12 cellular contexts compared by ENCODE assay signal in the genomic region with DNA sequence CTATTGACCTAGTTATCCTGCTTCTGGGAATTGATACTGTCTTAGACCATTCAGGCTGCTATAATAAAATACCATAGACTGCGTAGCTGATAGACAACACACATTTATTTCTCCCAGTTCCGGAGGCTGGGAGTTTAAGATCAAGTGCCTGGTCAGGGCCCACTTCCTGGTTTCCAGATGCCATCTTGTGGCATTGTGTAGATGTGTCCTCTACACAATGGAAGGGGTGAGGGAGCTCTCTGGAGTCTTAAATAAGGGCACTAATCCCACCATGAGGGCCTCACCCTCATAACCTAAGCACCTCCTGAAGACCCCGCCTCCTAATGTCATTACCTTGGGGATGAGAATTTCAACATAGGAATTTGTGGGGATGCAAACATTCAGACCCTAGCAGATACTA.
DNase-seq lines count a peak whose midpoint lies in the region; ATAC-seq and TF ChIP-seq lines count a peak whose summit lies in the region.
"Had no signal": no experiment of that assay in that cellular context is flagged by ENCODE, and none has a peak within 500 bp of the region (broad histone marks: within the 10 kb centered on the region; RNA-seq: fewer than 3 reads in every experiment).

No MANE protein-coding gene starts in this region.

- no peak overlapping the region for H3K27ac Mint-ChIP-seq in CD4-positive, alpha-beta memory T cell

- H3K9me3 Mint-ChIP-seq in CD4-positive, alpha-beta memory T cell = peaks cover 0 to 5% (median under 1%) of the 10 kb centered on the region in 8 donors

- no peak for ATAC-seq in GM18868 (IDR thresholded peaks at IDR 0.05; ENCODE audit: unreplicated experiment)
- ATAC-seq: esophagus mucosa had no signal

- no peaks in the 10 kb centered on the region for H3K4me1 Mint-ChIP-seq in CD4-positive, alpha-beta memory T cell

- no peaks in the 10 kb centered on the region for H3K36me3 ChIP-seq in CD4-positive, alpha-beta memory T cell (ENCODE audit: insufficient read depth, low read length)
- H3K36me3 ChIP-seq: BLaER1, MG63 had no signal

- TF ChIP-seq CTCF in 22Rv1 (IDR thresholded peaks at IDR 0.05) (peak; percentile 23; the same call in 1 of the 2 replicates), GM12873 (IDR thresholded peaks at IDR 0.05; ENCODE audit: insufficient read depth, low read depth, low read length, missing control alignments) (peak; percentile 24), choroid plexus epithelial cell (conservative IDR thresholded peaks at IDR 0.05; ENCODE audit: low read depth, low read length) (peak; percentile 29)

- H3K4me3 ChIP-seq in choroid plexus epithelial cell (ENCODE audit: low read depth, low read length) = no peak overlapping the region
- H3K4me3 ChIP-seq in CD4-positive, alpha-beta memory T cell (ENCODE audit: low read length in 2 of 2) = no peak overlapping the region
- H3K4me3 ChIP-seq: BLaER1, MG63 had no signal

- H3K36me3 Mint-ChIP-seq in CD4-positive, alpha-beta memory T cell = no peaks in the 10 kb centered on the region

- H3K27me3 ChIP-seq in CD4-positive, alpha-beta memory T cell (ENCODE audit: insufficient read depth, low read length) = no peaks in the 10 kb centered on the region
- H3K27me3 ChIP-seq: BLaER1, MG63 had no signal

- H3K27ac ChIP-seq in 22Rv1 = no peak overlapping the region
- no peak overlapping the region for H3K27ac ChIP-seq in CD4-positive, alpha-beta memory T cell (ENCODE audit: low read depth, low read length)
- H3K27ac ChIP-seq: BLaER1 had no signal

- H3K4me1 ChIP-seq in CD4-positive, alpha-beta memory T cell (ENCODE audit: insufficient read depth, low read length) = no peaks in the 10 kb centered on the region
- H3K4me1 ChIP-seq: BLaER1 had no signal

- H3K27me3 Mint-ChIP-seq in CD4-positive, alpha-beta memory T cell = peaks cover 2 to 5% of the 10 kb centered on the region in 2 donors

- POLR2A ChIA-PET in CD4-positive, alpha-beta memory T cell (lab: Charles Lee; ENCODE audit: partially characterized antibody) = no interaction called here

- intact Hi-C loops in CD4-positive, alpha-beta memory T cell (cut with micrococcal nuclease) = no loop called here

- no peaks in the 10 kb centered on the region for H3K9me3 ChIP-seq in CD4-positive, alpha-beta memory T cell (ENCODE audit: control insufficient read depth in 1 of 2, low read length in 2 of 2)
- H3K9me3 ChIP-seq: BLaER1, MG63 had no signal

- CTCF ChIA-PET in CD4-positive, alpha-beta memory T cell (lab: Charles Lee; ENCODE audit: partially characterized antibody) = no interaction called here

- no peak overlapping the region for H3K4me3 Mint-ChIP-seq in CD4-positive, alpha-beta memory T cell

- DNase-seq in NCI-H69 (lab: John Stamatoyannopoulos, UW) (peak; percentile 79), choroid plexus epithelial cell (ENCODE audit: low read depth) (peak; percentile 23), NOMO-1 treated with DMSO at 0.1 percent for 48 hours (lab: John Stamatoyannopoulos, UW; ENCODE audit: unreplicated experiment) (no peak), T-helper 1 cell (no peak)
- no peak for DNase-seq in CD4-positive, alpha-beta memory T cell
- DNase-seq: MG63, nucleus accumbens had no signal

Comparison
In these comparisons a context has a peak if more than half of its experiments do, and no peak if none do; other contexts are left out.
1. DNase-seq: peak in NCI-H69 (single experiment) and choroid plexus epithelial cell (single experiment); none in NOMO-1 treated with DMSO at 0.1 percent for 48 hours (single experiment), T-helper 1 cell (0 of 5) and CD4-positive, alpha-beta memory T cell (0 of 5).
2. Peak in every context shown above with its lines, with median percentiles within 50 percentile points of each other: CTCF ChIP-seq.